25 cellular contexts compared by ENCODE assay signal in genomic region chr21:14488805-14489204, GRCh38. TPM values are rescaled to one million over a fixed set of nuclear protein-coding genes. Genes with fewer than 3 reads are reported as not detected.
A peak's percentile ranks its signal among the peaks of the same experiment; 100 is the strongest.
DNase-seq lines count a peak whose midpoint lies in the region; ATAC-seq and TF ChIP-seq lines count a peak whose summit lies in the region.
"Had no signal": no experiment of that assay in that cellular context is flagged by ENCODE, and none has a peak within 500 bp of the region (broad histone marks: within the 10 kb centered on the region; RNA-seq: fewer than 3 reads in every experiment).

No MANE protein-coding gene starts in this region.

- peaks cover 31% of the 10 kb centered on the region for H3K36me3 Mint-ChIP-seq in activated naive CD4-positive, alpha-beta T cell treated with anti-CD3 and anti-CD28 coated beads, Interleukin-2, amount 50 U/mL, for 24 hours
- H3K36me3 Mint-ChIP-seq in activated T-helper 2 cell treated with anti-CD3 and anti-CD28 coated beads, Interferon-gamma antibody, Interleukin-2, Interleukin-4, amounts not matched to agents 10 μg/mL and 5 μg/mL and 100 μg/mL, durations not matched to agents 14 hours and 24 hours and 36 hours (ENCODE audit: low read depth), result peaks cover 87% of the 10 kb centered on the region
- peaks cover 61% of the 10 kb centered on the region for H3K36me3 Mint-ChIP-seq in stimulated activated memory B cell treated with anti-CD40 and anti-IgM and Interleukin-4, amounts not matched to agents 10 μg/mL and 1 μg/mL and 100 μg/mL, for 72 hours
- H3K36me3 Mint-ChIP-seq: type B pancreatic cell had no signal

- H3K36me3 ChIP-seq in esophagus squamous epithelium, result no peaks in the 10 kb centered on the region
- H3K36me3 ChIP-seq: BE2C, Peyer's patch, prostate gland had no signal

- peaks cover 48% of the 10 kb centered on the region for H3K4me1 Mint-ChIP-seq in activated naive CD4-positive, alpha-beta T cell treated with anti-CD3 and anti-CD28 coated beads, Interleukin-2, amount 50 U/mL, for 24 hours
- peaks cover 67% of the 10 kb centered on the region for H3K4me1 Mint-ChIP-seq in activated T-helper 2 cell treated with anti-CD3 and anti-CD28 coated beads, Interferon-gamma antibody, Interleukin-2, Interleukin-4, amounts not matched to agents 10 μg/mL and 5 μg/mL and 100 μg/mL, durations not matched to agents 14 hours and 24 hours and 36 hours (ENCODE audit: low read depth)
- H3K4me1 Mint-ChIP-seq in stimulated activated memory B cell treated with anti-CD40 and anti-IgM and Interleukin-4, amounts not matched to agents 10 μg/mL and 1 μg/mL and 100 μg/mL, for 72 hours, result peaks cover 36% of the 10 kb centered on the region

- H3K9me3 ChIP-seq in esophagus squamous epithelium, result no peaks in the 10 kb centered on the region
- H3K9me3 ChIP-seq: BE2C, Peyer's patch, prostate gland had no signal

- H3K9me3 Mint-ChIP-seq in activated naive CD4-positive, alpha-beta T cell treated with anti-CD3 and anti-CD28 coated beads, Interleukin-2, amount 50 U/mL, for 24 hours, result peaks cover 10% of the 10 kb centered on the region
- H3K9me3 Mint-ChIP-seq in activated T-helper 2 cell treated with anti-CD3 and anti-CD28 coated beads, Interferon-gamma antibody, Interleukin-2, Interleukin-4, amounts not matched to agents 10 μg/mL and 5 μg/mL and 100 μg/mL, durations not matched to agents 14 hours and 24 hours and 36 hours, result peaks cover 9% of the 10 kb centered on the region
- H3K9me3 Mint-ChIP-seq in stimulated activated memory B cell treated with anti-CD40 and anti-IgM and Interleukin-4, amounts not matched to agents 10 μg/mL and 1 μg/mL and 100 μg/mL, for 72 hours, result peaks cover 9% of the 10 kb centered on the region
- H3K9me3 Mint-ChIP-seq: effector memory CD8-positive, alpha-beta T cell; type B pancreatic cell had no signal

- ATAC-seq in stimulated activated memory B cell treated with anti-CD40 and anti-IgM and Interleukin-4, amounts not matched to agents 10 μg/mL and 1 μg/mL and 100 μg/mL, for 72 hours, result no peak
- no peak for ATAC-seq in GM18511 (IDR thresholded peaks at IDR 0.05; ENCODE audit: unreplicated experiment)
- ATAC-seq: effector memory CD8-positive, alpha-beta T cell; sciatic nerve had no signal

- H3K4me3 ChIP-seq in esophagus squamous epithelium, result no peak overlapping the region
- H3K4me3 ChIP-seq: Peyer's patch, prostate gland had no signal

- 83 to 87% methylated on average over 4 of the region's 4 CpGs for WGBS in esophagus squamous epithelium, 2 donors

- TF ChIP-seq CTCF in esophagus squamous epithelium (IDR thresholded peaks at IDR 0.05), result no peak

- no peak overlapping the region for H3K4me3 Mint-ChIP-seq in activated naive CD4-positive, alpha-beta T cell treated with anti-CD3 and anti-CD28 coated beads, Interleukin-2, amount 50 U/mL, for 24 hours
- no peak overlapping the region for H3K4me3 Mint-ChIP-seq in activated T-helper 2 cell treated with anti-CD3 and anti-CD28 coated beads, Interferon-gamma antibody, Interleukin-2, Interleukin-4, amounts not matched to agents 10 μg/mL and 5 μg/mL and 100 μg/mL, durations not matched to agents 14 hours and 24 hours and 36 hours (ENCODE audit: low read depth)
- H3K4me3 Mint-ChIP-seq in stimulated activated memory B cell treated with anti-CD40 and anti-IgM and Interleukin-4, amounts not matched to agents 10 μg/mL and 1 μg/mL and 100 μg/mL, for 72 hours, result no peak overlapping the region
- H3K4me3 Mint-ChIP-seq: effector memory CD8-positive, alpha-beta T cell; type B pancreatic cell had no signal

- H3K27ac Mint-ChIP-seq in activated naive CD4-positive, alpha-beta T cell treated with anti-CD3 and anti-CD28 coated beads, Interleukin-2, amount 50 U/mL, for 24 hours, result peak overlapping the region; percentile 59
- peak overlapping the region; percentile 40 for H3K27ac Mint-ChIP-seq in activated T-helper 2 cell treated with anti-CD3 and anti-CD28 coated beads, Interferon-gamma antibody, Interleukin-2, Interleukin-4, amounts not matched to agents 10 μg/mL and 5 μg/mL and 100 μg/mL, durations not matched to agents 14 hours and 24 hours and 36 hours
- H3K27ac Mint-ChIP-seq in stimulated activated memory B cell treated with anti-CD40 and anti-IgM and Interleukin-4, amounts not matched to agents 10 μg/mL and 1 μg/mL and 100 μg/mL, for 72 hours, result peak overlapping the region; percentile 62
- H3K27ac Mint-ChIP-seq: type B pancreatic cell had no signal

- no peak for DNase-seq in activated naive CD4-positive, alpha-beta T cell treated with Interleukin-2 at 50 U/mL for 16 hours
- peak; percentile 31 for DNase-seq in NCI-H1105 (lab: John Stamatoyannopoulos, UW)
- DNase-seq in activated T-helper 2 cell treated with anti-CD3 and anti-CD28 coated beads, Interferon-gamma antibody, Interleukin-2, Interleukin-4, amounts not matched to agents 10 μg/mL and 5 μg/mL and 100 μg/mL, durations not matched to agents 14 hours and 24 hours and 36 hours (ENCODE audit: low spot score), result no peak
- no peak for DNase-seq in NCI-H146 treated with DMSO at 0.1 percent for 48 hours (lab: John Stamatoyannopoulos, UW; ENCODE audit: unreplicated experiment)
- DNase-seq in esophagus squamous epithelium (lab: John Stamatoyannopoulos, UW), result no peak
- DNase-seq: BE2C; central memory CD4-positive, alpha-beta T cell; DMS153; effector memory CD8-positive, alpha-beta T cell; H7; KBM-7; NCI-H2081 treated with DMSO at 0.1 percent for 48 hours; NCI-H345; NCI-H69; occipital lobe; Peyer's patch; SHP77; stimulated activated CD8-positive, alpha-beta memory T cell treated with anti-CD3 and anti-CD28 coated beads, Interleukin-4, amount 100 ng/mL, for 48 hours had no signal

- H3K27me3 ChIP-seq in esophagus squamous epithelium, result no peaks in the 10 kb centered on the region
- H3K27me3 ChIP-seq: BE2C, Peyer's patch had no signal

- no peaks in the 10 kb centered on the region for H3K4me1 ChIP-seq in esophagus squamous epithelium
- H3K4me1 ChIP-seq: BE2C, Peyer's patch, prostate gland had no signal

- no peak overlapping the region for H3K27ac ChIP-seq in esophagus squamous epithelium
- H3K27ac ChIP-seq: HL-60, Peyer's patch, prostate gland had no signal

- H3K27me3 Mint-ChIP-seq in activated naive CD4-positive, alpha-beta T cell treated with anti-CD3 and anti-CD28 coated beads, Interleukin-2, amount 50 U/mL, for 24 hours, result no peaks in the 10 kb centered on the region
- H3K27me3 Mint-ChIP-seq in activated T-helper 2 cell treated with anti-CD3 and anti-CD28 coated beads, Interferon-gamma antibody, Interleukin-2, Interleukin-4, amounts not matched to agents 10 μg/mL and 5 μg/mL and 100 μg/mL, durations not matched to agents 14 hours and 24 hours and 36 hours (ENCODE audit: low read depth), result no peaks in the 10 kb centered on the region
- no peaks in the 10 kb centered on the region for H3K27me3 Mint-ChIP-seq in stimulated activated memory B cell treated with anti-CD40 and anti-IgM and Interleukin-4, amounts not matched to agents 10 μg/mL and 1 μg/mL and 100 μg/mL, for 72 hours
- H3K27me3 Mint-ChIP-seq: effector memory CD8-positive, alpha-beta T cell; type B pancreatic cell had no signal

- no peak for TF ChIP-seq POLR2A in esophagus squamous epithelium (IDR thresholded peaks at IDR 0.05)

- intact Hi-C loops in activated T-helper 2 cell treated with anti-CD3 and anti-CD28 coated beads, Interferon-gamma antibody, Interleukin-2, Interleukin-4, amounts not matched to agents 10 μg/mL and 5 μg/mL and 100 μg/mL, durations not matched to agents 14 hours and 24 hours and 36 hours (cut with micrococcal nuclease), result no loop called here
- intact Hi-C loops in esophagus squamous epithelium (cut with DNase I), result no loop called here

RNA-seq across cellular contexts. Expression of gene SAMSN1, which starts 57.3 kb away (rescaled TPM):
- 73.0 and 79.0 TPM in 2 replicates for total RNA-seq in activated T-helper 2 cell treated with anti-CD3 and anti-CD28 coated beads, Interferon-gamma antibody, Interleukin-2, Interleukin-4, amounts not matched to agents 10 μg/mL and 5 μg/mL and 100 μg/mL, durations not matched to agents 14 hours and 24 hours and 36 hours
- 1 to 10 TPM; 1.1 to 6.1 (median 3.9) TPM for total RNA-seq in esophagus squamous epithelium

Comparison
In these comparisons a context has a peak if more than half of its experiments do, and no peak if none do; other contexts are left out.
1. RNA of gene SAMSN1, which starts 57.3 kb away (total RNA-seq): 73.0 to 79.0 TPM in activated T-helper 2 cell treated with anti-CD3 and anti-CD28 coated beads, Interferon-gamma antibody, Interleukin-2, Interleukin-4, amounts not matched to agents 10 μg/mL and 5 μg/mL and 100 μg/mL, durations not matched to agents 14 hours and 24 hours and 36 hours; 1.1 to 6.1 TPM in esophagus squamous epithelium; every median in the first group is over 10 times any median in the second.
2. Peak in every context shown above with its lines, with median percentiles within 50 percentile points of each other: H3K27ac Mint-ChIP-seq.